In genomic region chr10:21558984-21559383, GRCh38 we compare ENCODE assay signal across 2 cellular contexts. TPM values are rescaled to one million over a fixed set of nuclear protein-coding genes. Genes with fewer than 3 reads are reported as not detected.
"Had no signal": no experiment of that assay in that cellular context is flagged by ENCODE, and none has a peak within 500 bp of the region (broad histone marks: within the 10 kb centered on the region; RNA-seq: fewer than 3 reads in every experiment).

No MANE protein-coding gene starts in this region.

RNA-seq across cellular contexts. Expression of gene SKIDA1, which starts 33.5 kb away (rescaled TPM):
- total RNA-seq: activated T-cell treated with anti-CD3 and anti-CD28 coated beads, Interleukin-2, amount 50 U/mL, for 4 hours; T-helper 1 cell treated with Interleukin-12 subunit alpha and Interleukin-12 subunit beta and Interleukin-4 antibody, amounts not matched to agents 30 ng/mL and 1 ng/mL, for 36 hours had no signal
